ENCODE assay signal across 1 cellular context in genomic region chr2:238434846-238435751, GRCh38.
TF ChIP-seq lines count a peak whose summit lies in the region.

No MANE protein-coding gene starts in this region.

TF ChIP-seq in IMR-90, 13 proteins besides CTCF, POLR2A, EP300 and RAD21:
- TF ChIP-seq CEBPB (IDR thresholded peaks at IDR 0.05; ENCODE audit: low read depth, low read length): peak; percentile 27; the same call in 1 of the 2 replicates
- no peak for TF ChIP-seq NFE2L2 (IDR thresholded peaks at IDR 0.05; ENCODE audit: low read depth, low read length)
